ENCODE assay signal across 8 cellular contexts in the genomic region with DNA sequence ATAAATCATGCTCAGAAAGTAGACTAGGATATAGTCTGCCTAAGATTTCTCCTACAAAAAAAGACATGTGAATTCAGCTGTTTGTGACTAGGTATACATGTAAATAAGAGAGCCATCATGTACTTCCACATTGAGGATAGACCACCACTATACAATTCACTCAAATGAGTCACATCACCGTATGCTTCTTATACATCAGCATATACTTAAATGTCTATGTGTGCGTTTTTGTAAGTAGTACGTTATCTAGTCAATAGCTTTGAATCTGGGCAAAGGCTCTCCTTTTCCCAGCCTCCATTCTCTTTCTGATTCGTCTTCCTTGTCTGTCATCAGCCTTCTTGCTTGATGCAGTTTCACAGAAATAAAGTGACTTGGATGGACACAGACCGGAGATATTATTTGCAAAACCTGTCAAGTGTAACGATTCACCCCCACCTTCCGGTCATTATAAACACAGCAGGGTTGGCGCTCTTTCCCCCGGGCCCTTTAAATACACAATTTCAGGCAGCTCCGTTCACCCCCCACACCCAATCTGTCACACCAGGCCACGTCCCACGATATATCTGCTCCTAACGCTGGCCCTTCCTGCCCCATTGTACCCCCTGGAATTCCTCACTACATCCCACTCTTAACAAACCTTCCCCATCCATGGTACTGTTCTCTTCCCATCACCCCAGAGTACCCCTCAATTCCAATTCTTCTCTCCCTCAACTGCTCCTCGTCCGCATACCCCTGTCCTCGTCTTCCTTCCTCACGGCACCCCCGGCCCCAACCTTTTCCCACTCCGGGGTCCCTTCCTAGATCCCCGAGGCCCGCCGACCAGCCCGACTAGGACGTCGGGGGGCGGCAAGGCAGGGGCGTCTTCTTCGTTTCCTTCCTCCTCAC. TPM values are rescaled to one million over a fixed set of nuclear protein-coding genes. Genes with fewer than 3 reads are reported as not detected.
DNase-seq lines count a peak whose midpoint lies in the region; ATAC-seq and TF ChIP-seq lines count a peak whose summit lies in the region.

No MANE protein-coding gene starts in this region.

- intact Hi-C loops in right lobe of liver (cut with DNase I): no loop called here

- DNase-seq in GM10248 (ENCODE audit: extremely low spot score) (peak; percentile 61), NCI-H2171 (lab: John Stamatoyannopoulos, UW) (peak; percentile 7), dedifferentiated amniotic fluid mesenchymal stem cell (ENCODE audit: extremely low spot score) (peak; percentile 37), right lobe of liver (peak in 2 of 3 donors; percentile 44 to 59), T1000 (lab: John Stamatoyannopoulos, UW) (no peak)
- peak; percentile 12 to 14 for DNase-seq in stimulated activated CD8-positive, alpha-beta memory T cell treated with anti-CD3 and anti-CD28 coated beads, Interleukin-15, amount 100 ng/mL, for 48 hours (ENCODE audit: low read depth in 2 of 2)

- no peaks in the 10 kb centered on the region for H3K27me3 ChIP-seq in right lobe of liver

- peak; percentile 5 for TF ChIP-seq CTCF in GM10248 (IDR thresholded peaks at IDR 0.05; ENCODE audit: control extremely low read depth, extremely low read depth, low read depth, missing control alignments)
- peak; percentile 21 to 32 (median 24) for TF ChIP-seq CTCF in right lobe of liver (IDR thresholded peaks at IDR 0.05)

- POLR2A ChIA-PET in GM10248 (lab: Yijun Ruan, JAX): no interaction called here

- peaks cover 0 to 8% (median 4%) of the 10 kb centered on the region in 4 donors for H3K4me1 ChIP-seq in right lobe of liver

- peaks cover 0 to 14% (median 3%) of the 10 kb centered on the region in 4 donors for H3K36me3 ChIP-seq in right lobe of liver

- no peak for TF ChIP-seq POLR2A in right lobe of liver (IDR thresholded peaks at IDR 0.05)

- CTCF ChIA-PET in GM10248 (lab: Yijun Ruan, JAX): interaction anchor here (0.9 to 3.8 kb wide), 6 partner anchors 9 to 97 kb away, joined by 3 to 18 read pairs (median 4); no protein-coding TSS in a partner anchor

- ATAC-seq in HG02678 (IDR thresholded peaks at IDR 0.05; ENCODE audit: unreplicated experiment) (peak; percentile 34), right lobe of liver (peak; percentile 64 to 73 (median 68))
- peak; percentile 10 to 21 for ATAC-seq in activated CD4-positive, CD25-positive, alpha-beta regulatory T cell treated with anti-CD3 and anti-CD28 coated beads, Interleukin-2, amount 50 U/mL, for 24 hours

- under 1% methylated on average over 28 of the region's 28 CpGs for WGBS in right lobe of liver (ENCODE audit: insufficient coverage, low coverage, low lambda C conversion rate, missing lambda C conversion rate)

- H3K4me3 ChIP-seq in right lobe of liver: peak overlapping the region; percentile 82 to 87 (median 83)

- H3K9me3 ChIP-seq in right lobe of liver: no peaks in the 10 kb centered on the region

- H3K27ac ChIP-seq in right lobe of liver: peak overlapping the region; percentile 90 to 95 (median 91)

RNA-seq across cellular contexts. Expression of gene VAMP4, which starts 0.6 kb away (rescaled TPM):
- total RNA-seq in right lobe of liver: 1 to 10 TPM; 3.9 to 7.9 (median 6.0) TPM

RNA-seq across cellular contexts. Expression of gene METTL13, which starts 40.2 kb away (rescaled TPM):
- total RNA-seq in right lobe of liver: 10 to 100 TPM in 5 of 6 experiments, 1 to 10 TPM in 1; 8.9 to 14.4 (median 11.9) TPM

Comparison
In these comparisons a context has a peak if more than half of its experiments do, and no peak if none do; other contexts are left out.
1. ATAC-seq: peak in every context shown above with its lines; median percentile 68 in right lobe of liver; 34 in HG02678; 16 in activated CD4-positive, CD25-positive, alpha-beta regulatory T cell treated with anti-CD3 and anti-CD28 coated beads, Interleukin-2, amount 50 U/mL, for 24 hours.